8 cellular contexts compared by ENCODE assay signal in the genomic region with DNA sequence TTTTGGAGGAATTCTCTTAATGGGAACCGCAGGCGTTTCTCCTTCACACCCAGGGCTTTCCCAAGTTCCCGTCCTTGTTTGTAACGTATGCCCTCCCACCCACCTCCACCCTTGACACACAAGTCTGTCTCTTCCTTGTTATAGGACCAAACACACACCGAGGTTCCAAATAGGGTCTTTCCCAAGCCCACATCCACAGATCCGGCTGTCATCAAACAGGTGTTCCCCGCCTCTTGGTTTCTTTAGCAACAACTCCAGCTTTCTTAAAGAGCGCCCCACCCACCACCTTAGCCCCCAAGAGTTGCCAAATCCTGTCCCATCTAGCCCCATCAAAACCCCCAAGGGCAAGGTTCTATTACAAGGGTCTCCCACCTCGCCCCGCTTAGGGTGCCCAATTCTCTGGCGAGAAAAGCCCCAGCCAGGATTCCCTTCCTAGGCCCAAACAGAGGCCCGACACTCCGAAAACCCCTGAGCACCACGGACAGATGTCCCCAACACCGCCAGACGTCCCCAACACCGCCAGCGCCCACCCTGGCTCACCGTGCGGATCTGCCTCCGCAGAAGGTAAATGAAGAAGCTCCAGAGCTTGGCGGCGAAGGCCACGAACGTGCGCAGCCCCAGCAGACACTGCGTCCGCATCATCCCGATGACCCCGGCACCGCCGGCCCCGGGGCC. TPM values are rescaled to one million over a fixed set of nuclear protein-coding genes. Genes with fewer than 3 reads are reported as not detected.
DNase-seq lines count a peak whose midpoint lies in the region; ATAC-seq, FAIRE-seq and TF ChIP-seq lines count a peak whose summit lies in the region.

No MANE protein-coding gene starts in this region.

- WGBS in sigmoid colon, 2 donors = 1% methylated on average over 33 of the region's 33 CpGs

- H3K4me3 Mint-ChIP-seq in T-helper 17 cell = peak overlapping the region; percentile 95

- peak; percentile 20 for ATAC-seq in T-helper 17 cell
- ATAC-seq in HG02884 (IDR thresholded peaks at IDR 0.05; ENCODE audit: unreplicated experiment) = no peak
- no peak for ATAC-seq in GM18505 (IDR thresholded peaks at IDR 0.05; ENCODE audit: unreplicated experiment)

- peaks cover 9 to 30% (median 29%) of the 10 kb centered on the region in 4 donors for H3K36me3 ChIP-seq in sigmoid colon

- POLR2A ChIA-PET in HEK293T (lab: Yijun Ruan, JAX) = interaction anchor here (4.3 kb wide), 1 partner anchor 11 kb away, joined by 52 read pairs; a partner anchor contains a TSS

- H3K27me3 ChIP-seq in sigmoid colon = no peaks in the 10 kb centered on the region

- H3K9me3 ChIP-seq in T-helper 17 cell (ENCODE audit: control insufficient read depth, low read length, poor library complexity, severe bottlenecking) = no peaks in the 10 kb centered on the region
- no peaks in the 10 kb centered on the region for H3K9me3 ChIP-seq in sigmoid colon

- peaks cover 0 to 43% (median 35%) of the 10 kb centered on the region in 4 donors for H3K4me1 ChIP-seq in sigmoid colon

- TF ChIP-seq CTCF in foreskin fibroblast (IDR thresholded peaks at IDR 0.05; ENCODE audit: low read depth, low read length) (no peak), sigmoid colon (IDR thresholded peaks at IDR 0.05) (no peak)

- DNase-seq in GM19239 (ENCODE audit: insufficient read length, low spot score) (no peak), T-helper 17 cell (peak in 1 of 3 donors; percentile 31), foreskin fibroblast (peak in 1 of 2 donors; percentile 43), sigmoid colon (no peak), hepatic stellate cell (ENCODE audit: low spot score) (no peak), HEK293T (ENCODE audit: extremely low spot score) (no peak)

- peaks cover 33% of the 10 kb centered on the region for H3K4me1 Mint-ChIP-seq in T-helper 17 cell

- H3K27ac ChIP-seq in sigmoid colon = peak overlapping the region; percentile 97 to 99 (median 98)

- H3K27me3 Mint-ChIP-seq in T-helper 17 cell = no peaks in the 10 kb centered on the region

- TF ChIP-seq POLR2A in sigmoid colon (IDR thresholded peaks at IDR 0.05) (no peak), GM18505 (IDR thresholded peaks at IDR 0.05; ENCODE audit: borderline replicate concordance, extremely low read depth, insufficient read depth, insufficient read length) (no peak)

- intact Hi-C loops in sigmoid colon (cut with DNase I) = loop anchor here (2.0 to 10.0 kb wide), 2 partner anchors 46 to 314 kb away; a partner anchor contains a TSS

- TF ChIP-seq EP300 in sigmoid colon (IDR thresholded peaks at IDR 0.05) = no peak

- H3K4me3 ChIP-seq in foreskin fibroblast (ENCODE audit: low read depth in 1 of 2, low read length in 2 of 2) = peak overlapping the region; percentile 54 to 98
- H3K4me3 ChIP-seq in sigmoid colon = peak overlapping the region; percentile 79 to 99 (median 88)

- CTCF ChIA-PET in HEK293T (lab: Yijun Ruan, JAX) = interaction anchor here (0.9 to 1.7 kb wide), 2 partner anchors 10 to 30 kb away, joined by 3 read pairs; a partner anchor contains a TSS

- peak overlapping the region; percentile 98 for H3K27ac Mint-ChIP-seq in T-helper 17 cell

- peak; percentile 76 for FAIRE-seq in GM19239 (lab: Jason Lieb, UNC)

- peaks cover 15% of the 10 kb centered on the region for H3K36me3 Mint-ChIP-seq in T-helper 17 cell (ENCODE audit: low read depth)

TF ChIP-seq in HEK293T, 16 proteins besides CTCF, POLR2A, EP300 and RAD21:
- TF ChIP-seq, protein P1, sequence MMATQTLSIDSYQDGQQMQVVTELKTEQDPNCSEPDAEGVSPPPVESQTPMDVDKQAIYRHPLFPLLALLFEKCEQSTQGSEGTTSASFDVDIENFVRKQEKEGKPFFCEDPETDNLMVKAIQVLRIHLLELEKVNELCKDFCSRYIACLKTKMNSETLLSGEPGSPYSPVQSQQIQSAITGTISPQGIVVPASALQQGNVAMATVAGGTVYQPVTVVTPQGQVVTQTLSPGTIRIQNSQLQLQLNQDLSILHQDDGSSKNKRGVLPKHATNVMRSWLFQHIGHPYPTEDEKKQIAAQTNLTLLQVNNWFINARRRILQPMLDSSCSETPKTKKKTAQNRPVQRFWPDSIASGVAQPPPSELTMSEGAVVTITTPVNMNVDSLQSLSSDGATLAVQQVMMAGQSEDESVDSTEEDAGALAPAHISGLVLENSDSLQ (IDR thresholded peaks at IDR 0.05) = no peak

RNA-seq across cellular contexts. Expression of a gene that starts 0.7 kb away (rescaled TPM):
- total RNA-seq in T-helper 17 cell = 100 to 1,000 TPM; 112 to 115 TPM
- total RNA-seq in sigmoid colon = 10 to 100 TPM; 43.9 to 76.4 (median 53.0) TPM
- 100 to 1,000 TPM in 1 of 3 donors, 10 to 100 TPM in 2; 80.2 to 110 (median 82.9) TPM for polyA plus RNA-seq in sigmoid colon

RNA-seq across cellular contexts. Expression of a gene that starts 1.2 kb away (rescaled TPM):
- total RNA-seq in T-helper 17 cell = 10 to 100 TPM; 43.0 to 51.0 TPM
- total RNA-seq in sigmoid colon = 10 to 100 TPM; 28.4 to 40.0 (median 34.2) TPM
- polyA plus RNA-seq in sigmoid colon = 10 to 100 TPM; 32.4 to 70.9 (median 42.9) TPM

RNA-seq across cellular contexts. Expression of a gene that starts 8.5 kb away (rescaled TPM):
- total RNA-seq in T-helper 17 cell (100 to 1,000 TPM; 212 to 247 TPM), sigmoid colon (100 to 1,000 TPM; 147 to 645 (median 552) TPM)
- 1,000 to 10,000 TPM in 2 of 3 donors, 100 to 1,000 TPM in 1; 572 to 1,215 (median 1,036) TPM for polyA plus RNA-seq in sigmoid colon

RNA-seq across cellular contexts. Expression of a gene that starts 11.5 kb away (rescaled TPM):
- 1 to 10 TPM in 1 of 2 donors, under 1 TPM in 1; 0.78 to 1.2 TPM for total RNA-seq in T-helper 17 cell
- 1 to 10 TPM in 3 of 4 donors, not detected in 1; 1.1 to 2.6 (median 1.9) TPM for total RNA-seq in sigmoid colon
- 100 to 1,000 TPM; 181 to 963 (median 332) TPM for polyA plus RNA-seq in sigmoid colon

RNA-seq across cellular contexts. Expression of a gene that starts 11.5 kb away (rescaled TPM):
- total RNA-seq in T-helper 17 cell (10 to 100 TPM; 19.2 to 23.2 TPM), sigmoid colon (10 to 100 TPM; 23.1 to 45.4 (median 35.4) TPM)
- 10 to 100 TPM; 40.7 to 45.6 (median 45.1) TPM for polyA plus RNA-seq in sigmoid colon
